Comparison of ENCODE assay signal across 15 cellular contexts in genomic region chr1:46617833-46618232, GRCh38. TPM values are rescaled to one million over a fixed set of nuclear protein-coding genes. Genes with fewer than 3 reads are reported as not detected.
DNase-seq lines count a peak whose midpoint lies in the region; ATAC-seq and TF ChIP-seq lines count a peak whose summit lies in the region.
"Had no signal": no experiment of that assay in that cellular context is flagged by ENCODE, and none has a peak within 500 bp of the region (broad histone marks: within the 10 kb centered on the region; RNA-seq: fewer than 3 reads in every experiment).

No MANE protein-coding gene starts in this region.

- no peak for ATAC-seq in activated B cell treated with CpG ODN at 0.5 μM for 24 hours (ENCODE audit: low read depth)
- no peak for ATAC-seq in memory B cell (ENCODE audit: low read depth)
- no peak for ATAC-seq in stimulated activated memory B cell treated with anti-CD40 and anti-IgM and Interleukin-4, amounts not matched to agents 10 μg/mL and 1 μg/mL and 100 μg/mL, for 72 hours
- no peak for ATAC-seq in Right ventricle myocardium inferior
- no peak for ATAC-seq in GM18520 (IDR thresholded peaks at IDR 0.05; ENCODE audit: unreplicated experiment)

- no peaks in the 10 kb centered on the region for H3K27me3 Mint-ChIP-seq in activated naive CD4-positive, alpha-beta T cell treated with anti-CD3 and anti-CD28 coated beads for 36 hours (ENCODE audit: low read depth)
- H3K27me3 Mint-ChIP-seq in activated B cell treated with CpG ODN at 0.5 μM for 24 hours, result no peaks in the 10 kb centered on the region
- H3K27me3 Mint-ChIP-seq in memory B cell, result no peaks in the 10 kb centered on the region
- H3K27me3 Mint-ChIP-seq in stimulated activated memory B cell treated with anti-CD40 and anti-IgM and Interleukin-4, amounts not matched to agents 10 μg/mL and 1 μg/mL and 100 μg/mL, for 72 hours, result no peaks in the 10 kb centered on the region

- TF ChIP-seq CTCF in activated B cell treated with CpG ODN at 0.5 μM for 24 hours (IDR thresholded peaks at IDR 0.05), result no peak

- POLR2A ChIA-PET in activated B cell treated with CpG ODN at 0.5 μM for 24 hours (lab: Charles Lee), result interaction anchor here (7.5 kb wide), 1 partner anchor 13 kb away, joined by 108 read pairs; the partner anchor contains the start of gene MKNK1

- no peak overlapping the region for H3K27ac Mint-ChIP-seq in activated naive CD4-positive, alpha-beta T cell treated with anti-CD3 and anti-CD28 coated beads for 36 hours
- no peak overlapping the region for H3K27ac Mint-ChIP-seq in activated B cell treated with CpG ODN at 0.5 μM for 24 hours
- peak overlapping the region; percentile 92 for H3K27ac Mint-ChIP-seq in memory B cell
- H3K27ac Mint-ChIP-seq in stimulated activated memory B cell treated with anti-CD40 and anti-IgM and Interleukin-4, amounts not matched to agents 10 μg/mL and 1 μg/mL and 100 μg/mL, for 72 hours, result peak overlapping the region; percentile 86
- H3K27ac Mint-ChIP-seq: H9 had no signal

- H3K36me3 Mint-ChIP-seq in activated naive CD4-positive, alpha-beta T cell treated with anti-CD3 and anti-CD28 coated beads for 36 hours (ENCODE audit: low read depth), result no peaks in the 10 kb centered on the region
- H3K36me3 Mint-ChIP-seq in activated B cell treated with CpG ODN at 0.5 μM for 24 hours (ENCODE audit: low read depth) (peaks cover 4% of the 10 kb centered on the region), memory B cell (no peaks in the 10 kb centered on the region)
- H3K36me3 Mint-ChIP-seq in stimulated activated memory B cell treated with anti-CD40 and anti-IgM and Interleukin-4, amounts not matched to agents 10 μg/mL and 1 μg/mL and 100 μg/mL, for 72 hours, result peaks cover 13% of the 10 kb centered on the region

- H3K9me3 Mint-ChIP-seq in activated naive CD4-positive, alpha-beta T cell treated with anti-CD3 and anti-CD28 coated beads for 36 hours, result no peaks in the 10 kb centered on the region
- H3K9me3 Mint-ChIP-seq in activated B cell treated with CpG ODN at 0.5 μM for 24 hours (no peaks in the 10 kb centered on the region), memory B cell (no peaks in the 10 kb centered on the region)
- no peaks in the 10 kb centered on the region for H3K9me3 Mint-ChIP-seq in stimulated activated memory B cell treated with anti-CD40 and anti-IgM and Interleukin-4, amounts not matched to agents 10 μg/mL and 1 μg/mL and 100 μg/mL, for 72 hours
- H3K9me3 Mint-ChIP-seq: H9 had no signal

- DNase-seq in activated naive CD4-positive, alpha-beta T cell treated with anti-CD3 and anti-CD28 coated beads for 36 hours, result no peak
- DNase-seq in activated naive CD4-positive, alpha-beta T cell treated with Interleukin-2 at 50 U/mL for 16 hours, result no peak
- DNase-seq in activated B cell treated with CpG ODN at 0.5 μM for 24 hours (no peak), memory B cell (ENCODE audit: low spot score in 2 of 2) (no peak), superior temporal gyrus (ENCODE audit: extremely low spot score) (no peak), Right ventricle myocardium inferior (ENCODE audit: missing footprints) (no peak)
- DNase-seq: adrenal gland, foreskin fibroblast, H9, left ventricle myocardium inferior, NCI-H1092 treated with DMSO at 0.1 percent for 48 hours, NCI-H69 had no signal

- peaks cover 40% of the 10 kb centered on the region for H3K4me1 Mint-ChIP-seq in activated naive CD4-positive, alpha-beta T cell treated with anti-CD3 and anti-CD28 coated beads for 36 hours (ENCODE audit: low read depth)
- peaks cover 58% of the 10 kb centered on the region for H3K4me1 Mint-ChIP-seq in activated B cell treated with CpG ODN at 0.5 μM for 24 hours
- peaks cover 22% of the 10 kb centered on the region for H3K4me1 Mint-ChIP-seq in memory B cell
- H3K4me1 Mint-ChIP-seq in stimulated activated memory B cell treated with anti-CD40 and anti-IgM and Interleukin-4, amounts not matched to agents 10 μg/mL and 1 μg/mL and 100 μg/mL, for 72 hours, result peaks cover 77% of the 10 kb centered on the region

- intact Hi-C loops in activated naive CD4-positive, alpha-beta T cell treated with anti-CD3 and anti-CD28 coated beads for 36 hours (cut with micrococcal nuclease), result no loop called here
- intact Hi-C loops in activated B cell treated with CpG ODN at 0.5 μM for 24 hours (cut with micrococcal nuclease) (loop anchor here (1.0 to 10.0 kb wide), 3 partner anchors 49 to 313 kb away; partner anchors contain the start of genes ATPAF1, EFCAB14, LRRC41 and UQCRH), Right ventricle myocardium inferior (cut with DNase I) (loop anchor here (2.0 to 5.0 kb wide), 2 partner anchors 49 to 101 kb away; partner anchors contain the start of genes ATPAF1 and EFCAB14)

- peak overlapping the region; percentile 86 for H3K4me3 Mint-ChIP-seq in activated naive CD4-positive, alpha-beta T cell treated with anti-CD3 and anti-CD28 coated beads for 36 hours
- peak overlapping the region; percentile 92 for H3K4me3 Mint-ChIP-seq in activated B cell treated with CpG ODN at 0.5 μM for 24 hours
- peak overlapping the region; percentile 95 for H3K4me3 Mint-ChIP-seq in memory B cell
- peak overlapping the region; percentile 88 for H3K4me3 Mint-ChIP-seq in stimulated activated memory B cell treated with anti-CD40 and anti-IgM and Interleukin-4, amounts not matched to agents 10 μg/mL and 1 μg/mL and 100 μg/mL, for 72 hours

- CTCF ChIA-PET in activated naive CD4-positive, alpha-beta T cell treated with anti-CD3 and anti-CD28 coated beads for 36 hours (lab: Charles Lee), result interaction anchor here (1.6 to 2.4 kb wide), 2 partner anchors 14 to 107 kb away, joined by 6 to 13 read pairs; partner anchors contain the start of gene MKNK1
- CTCF ChIA-PET in activated B cell treated with CpG ODN at 0.5 μM for 24 hours (lab: Charles Lee), result no interaction called here

RNA-seq across cellular contexts. Expression of gene MOB3C, which starts 1.2 kb away (rescaled TPM):
- total RNA-seq in activated naive CD4-positive, alpha-beta T cell treated with anti-CD3 and anti-CD28 coated beads for 36 hours, result 1 to 10 TPM; 4.8 to 5.0 TPM
- total RNA-seq in activated B cell treated with CpG ODN at 0.5 μM for 24 hours (9.7 and 10.7 TPM in 2 replicates), Right ventricle myocardium inferior (13.9 TPM)

RNA-seq across cellular contexts. Expression of gene MKNK1, which starts 13.8 kb away (rescaled TPM):
- 10 to 100 TPM; 18.5 to 21.2 TPM for total RNA-seq in activated naive CD4-positive, alpha-beta T cell treated with anti-CD3 and anti-CD28 coated beads for 36 hours
- total RNA-seq in activated B cell treated with CpG ODN at 0.5 μM for 24 hours (42.3 and 45.0 TPM in 2 replicates), Right ventricle myocardium inferior (39.8 TPM)

RNA-seq across cellular contexts. Expression of gene ATPAF1, which starts 50.3 kb away (rescaled TPM):
- 10 to 100 TPM; 44.5 to 49.2 TPM for total RNA-seq in activated naive CD4-positive, alpha-beta T cell treated with anti-CD3 and anti-CD28 coated beads for 36 hours
- total RNA-seq in activated B cell treated with CpG ODN at 0.5 μM for 24 hours (21.2 and 24.5 TPM in 2 replicates), Right ventricle myocardium inferior (191 TPM)

RNA-seq across cellular contexts. Expression of gene TEX38, which starts 53.8 kb away (rescaled TPM):
- total RNA-seq in activated naive CD4-positive, alpha-beta T cell treated with anti-CD3 and anti-CD28 coated beads for 36 hours, result not detected
- not detected in 2 replicates for total RNA-seq in activated B cell treated with CpG ODN at 0.5 μM for 24 hours
- total RNA-seq in Right ventricle myocardium inferior, result not detected
- total RNA-seq: cerebellum, H9 had no signal

Comparison
In these comparisons a context has a peak if more than half of its experiments do, and no peak if none do; other contexts are left out.
1. H3K27ac Mint-ChIP-seq: peak in memory B cell (single experiment) and stimulated activated memory B cell treated with anti-CD40 and anti-IgM and Interleukin-4, amounts not matched to agents 10 μg/mL and 1 μg/mL and 100 μg/mL, for 72 hours (single experiment); none in activated naive CD4-positive, alpha-beta T cell treated with anti-CD3 and anti-CD28 coated beads for 36 hours (single experiment) and activated B cell treated with CpG ODN at 0.5 μM for 24 hours (single experiment).
2. Peak in every context shown above with its lines, with median percentiles within 50 percentile points of each other: H3K4me3 Mint-ChIP-seq.